In genomic region chr1:81654657-81655056, GRCh38 we compare ENCODE assay signal across 24 cellular contexts.
DNase-seq lines count a peak whose midpoint lies in the region; ATAC-seq and TF ChIP-seq lines count a peak whose summit lies in the region.
"Had no signal": no experiment of that assay in that cellular context is flagged by ENCODE, and none has a peak within 500 bp of the region (broad histone marks: within the 10 kb centered on the region; RNA-seq: fewer than 3 reads in every experiment).

No MANE protein-coding gene starts in this region.

- H3F3A ChIP-seq in PC-3 (ENCODE audit: low read length, unreplicated experiment), result no peaks in the 10 kb centered on the region

- H3K4me1 ChIP-seq in PC-3 (ENCODE audit: insufficient read depth, low read length), result peaks cover 10% of the 10 kb centered on the region
- peaks cover 0 to 11% (median 0%) of the 10 kb centered on the region in 3 donors for H3K4me1 ChIP-seq in esophagus squamous epithelium
- H3K4me1 ChIP-seq: A549; BE2C; BLaER1 treated with 17β-estradiol and CSF1 and Interleukin-3, amounts not matched to agents 10 nM and 100 nM had no signal

- H3K36me3 ChIP-seq in PC-3 (ENCODE audit: low read depth, low read length) (no peaks in the 10 kb centered on the region), esophagus squamous epithelium (no peaks in the 10 kb centered on the region)
- H3K36me3 ChIP-seq: BE2C; BLaER1 treated with 17β-estradiol and CSF1 and Interleukin-3, amounts not matched to agents 10 nM and 100 nM; HAP-1 had no signal

- no peak overlapping the region for H3K4me2 ChIP-seq in PC-3 (ENCODE audit: low read length)
- H3K4me2 ChIP-seq: A549; BLaER1 treated with 17β-estradiol and CSF1 and Interleukin-3, amounts not matched to agents 10 nM and 100 nM had no signal

- H3K9me2 ChIP-seq in PC-3 (replicated peaks; ENCODE audit: low read length), result no peaks in the 10 kb centered on the region

- H3K27me3 Mint-ChIP-seq in type B pancreatic cell, result no peaks in the 10 kb centered on the region
- H3K27me3 Mint-ChIP-seq: CD4-positive, alpha-beta T cell had no signal

- H2AFZ ChIP-seq in PC-3 (ENCODE audit: low read length), result no peak overlapping the region

- no peaks in the 10 kb centered on the region for H3K36me3 Mint-ChIP-seq in type B pancreatic cell
- H3K36me3 Mint-ChIP-seq: CD14-positive monocyte; CD8-positive, alpha-beta memory T cell had no signal

- peak overlapping the region; percentile 89 for H3K27ac Mint-ChIP-seq in type B pancreatic cell
- H3K27ac Mint-ChIP-seq: CD14-positive monocyte; CD4-positive, alpha-beta T cell; CD8-positive, alpha-beta memory T cell; HFFc6 had no signal

- peaks cover 4% of the 10 kb centered on the region for H3K4me1 Mint-ChIP-seq in type B pancreatic cell (ENCODE audit: unreplicated experiment)
- H3K4me1 Mint-ChIP-seq: CD14-positive monocyte; CD8-positive, alpha-beta memory T cell had no signal

- no peak for ATAC-seq in PC-3
- no peak for ATAC-seq in HG02588 (IDR thresholded peaks at IDR 0.05; ENCODE audit: unreplicated experiment)
- ATAC-seq: A549, GM12878 had no signal

- 32 to 66% methylated on average over 2 of the region's 3 CpGs for WGBS in esophagus squamous epithelium, 2 donors

- intact Hi-C loops in PC-3 (cut with micrococcal nuclease) (no loop called here), esophagus squamous epithelium (cut with DNase I) (no loop called here)

- H3K4me3 ChIP-seq in PC-3 (ENCODE audit: low read length) (no peak overlapping the region), esophagus squamous epithelium (no peak overlapping the region)
- H3K4me3 ChIP-seq: A549; BLaER1 treated with 17β-estradiol and CSF1 and Interleukin-3, amounts not matched to agents 10 nM and 100 nM; GM12878; HAP-1 had no signal

- TF ChIP-seq POLR2A in esophagus squamous epithelium (IDR thresholded peaks at IDR 0.05), result no peak

- no peak for TF ChIP-seq CTCF in PC-3 (conservative IDR thresholded peaks at IDR 0.05; ENCODE audit: low read depth, low read length)
- TF ChIP-seq CTCF in esophagus squamous epithelium (IDR thresholded peaks at IDR 0.05), result no peak
- TF ChIP-seq CTCF in type B pancreatic cell (conservative IDR thresholded peaks at IDR 0.05), result no peak

- peak overlapping the region; percentile 16 for H3K4me3 Mint-ChIP-seq in type B pancreatic cell
- H3K4me3 Mint-ChIP-seq: CD4-positive, alpha-beta T cell; CD8-positive, alpha-beta memory T cell; HFFc6 had no signal

- no peak for DNase-seq in PC-3
- no peak for DNase-seq in epithelial cell of prostate (ENCODE audit: low read depth, low spot score)
- DNase-seq in esophagus squamous epithelium (lab: John Stamatoyannopoulos, UW), result no peak
- DNase-seq in type B pancreatic cell (ENCODE audit: extremely low spot score, unreplicated experiment), result no peak
- DNase-seq in activated naive CD4-positive, alpha-beta T cell treated with Interleukin-2 at 50 U/mL for 16 hours, result no peak
- DNase-seq in effector CD8-positive, alpha-beta T cell (lab: John Stamatoyannopoulos, UW), result no peak
- DNase-seq: 8988T; ACHN; AML-193; BE2C; CD4-positive, alpha-beta T cell; CD8-positive, alpha-beta memory T cell; DMS 273 treated with DMSO at 0.1 percent for 48 hours; DMS79; EL; GDM1; GOT3; HFFc6 had no signal

- BruUV-seq in PC-3 (replicated peaks; lab: Mats Ljungman, UMichigan), result no TSS peak

- POLR2A ChIA-PET in PC-3 (lab: Charles Lee; ENCODE audit: unreplicated experiment), result no interaction called here

- H3K27ac ChIP-seq in PC-3 (ENCODE audit: low read length), result peak overlapping the region; percentile 31
- peak overlapping the region; percentile 76 for H3K27ac ChIP-seq in epithelial cell of prostate
- H3K27ac ChIP-seq in esophagus squamous epithelium, result peak overlapping the region; percentile 57 to 84 (median 70)
- H3K27ac ChIP-seq: A549; BLaER1 treated with 17β-estradiol and CSF1 and Interleukin-3, amounts not matched to agents 10 nM and 100 nM had no signal

- CTCF ChIA-PET in PC-3 (lab: Charles Lee), result no interaction called here

- no peaks in the 10 kb centered on the region for H3K27me3 ChIP-seq in PC-3 (ENCODE audit: low read length)
- H3K27me3 ChIP-seq in esophagus squamous epithelium, result no peaks in the 10 kb centered on the region
- H3K27me3 ChIP-seq: BE2C; BLaER1 treated with 17β-estradiol and CSF1 and Interleukin-3, amounts not matched to agents 10 nM and 100 nM had no signal

- no peak overlapping the region for H3K9ac ChIP-seq in PC-3 (ENCODE audit: low read length)
- H3K9ac ChIP-seq: BLaER1 treated with 17β-estradiol and CSF1 and Interleukin-3, amounts not matched to agents 10 nM and 100 nM had no signal

- H3K9me3 ChIP-seq in PC-3 (ENCODE audit: low read length) (no peaks in the 10 kb centered on the region), esophagus squamous epithelium (no peaks in the 10 kb centered on the region)
- H3K9me3 ChIP-seq: A549; BE2C; BLaER1 treated with 17β-estradiol and CSF1 and Interleukin-3, amounts not matched to agents 10 nM and 100 nM; HAP-1 had no signal

- H3K79me2 ChIP-seq in PC-3 (ENCODE audit: low read length), result no peaks in the 10 kb centered on the region

- no peaks in the 10 kb centered on the region for H4K20me1 ChIP-seq in PC-3 (ENCODE audit: low read length)
- H4K20me1 ChIP-seq: BLaER1 treated with 17β-estradiol and CSF1 and Interleukin-3, amounts not matched to agents 10 nM and 100 nM had no signal

- peaks cover 13% of the 10 kb centered on the region for H3K9me3 Mint-ChIP-seq in type B pancreatic cell
- H3K9me3 Mint-ChIP-seq: HFFc6 had no signal
